In genomic region chr9:73116030-73116429, GRCh38 we compare ENCODE assay signal across 10 cellular contexts. TPM values are rescaled to one million over a fixed set of nuclear protein-coding genes. Genes with fewer than 3 reads are reported as not detected.
DNase-seq lines count a peak whose midpoint lies in the region; ATAC-seq and TF ChIP-seq lines count a peak whose summit lies in the region.
"Had no signal": no experiment of that assay in that cellular context is flagged by ENCODE, and none has a peak within 500 bp of the region (broad histone marks: within the 10 kb centered on the region; RNA-seq: fewer than 3 reads in every experiment).

No MANE protein-coding gene starts in this region.

- no peaks in the 10 kb centered on the region for H3K9me3 ChIP-seq in OCI-LY3 (ENCODE audit: insufficient read depth, low read length)
- no peaks in the 10 kb centered on the region for H3K9me3 ChIP-seq in fibroblast of lung (ENCODE audit: control insufficient read depth, insufficient read depth, low read depth, low read length)
- H3K9me3 ChIP-seq in sigmoid colon: no peaks in the 10 kb centered on the region

- ATAC-seq in GM21381 (IDR thresholded peaks at IDR 0.05; ENCODE audit: unreplicated experiment): peak; percentile 49
- ATAC-seq: sciatic nerve had no signal

- no peaks in the 10 kb centered on the region for H3K27me3 ChIP-seq in ACC112 (ENCODE audit: insufficient read depth, low read length)
- H3K27me3 ChIP-seq in OCI-LY3 (ENCODE audit: low read depth, low read length): no peaks in the 10 kb centered on the region
- no peaks in the 10 kb centered on the region for H3K27me3 ChIP-seq in fibroblast of lung (ENCODE audit: control insufficient read depth, insufficient read depth, low read length)
- H3K27me3 ChIP-seq in sigmoid colon: no peaks in the 10 kb centered on the region

- no peaks in the 10 kb centered on the region for H3K79me2 ChIP-seq in ACC112 (ENCODE audit: control insufficient read depth, insufficient read depth, low read length, unreplicated experiment)
- no peaks in the 10 kb centered on the region for H3K79me2 ChIP-seq in OCI-LY3 (ENCODE audit: low read length)
- no peaks in the 10 kb centered on the region for H3K79me2 ChIP-seq in fibroblast of lung (ENCODE audit: control insufficient read depth, insufficient read depth, low read length)

- H3K36me3 ChIP-seq in ACC112 (ENCODE audit: insufficient read depth, low read length) (no peaks in the 10 kb centered on the region), OCI-LY3 (replicated peaks; ENCODE audit: low read depth, low read length) (no peaks in the 10 kb centered on the region), fibroblast of lung (ENCODE audit: control insufficient read depth, insufficient read depth, low read length) (no peaks in the 10 kb centered on the region), sigmoid colon (no peaks in the 10 kb centered on the region)

- intact Hi-C loops in sigmoid colon (cut with DNase I): no loop called here

- no peak for TF ChIP-seq EP300 in sigmoid colon (IDR thresholded peaks at IDR 0.05)

- 0 out of 2 replicates have a peak overlapping the region, but pooled peaks have one; percentile 6 for H3K4me3 ChIP-seq in ACC112 (ENCODE audit: low read depth, low read length)
- no peak overlapping the region for H3K4me3 ChIP-seq in OCI-LY3 (ENCODE audit: low read length)
- H3K4me3 ChIP-seq in fibroblast of lung (replicated peaks in 1 of 4; ENCODE audit: control extremely low read depth in 1 of 4, insufficient read depth in 1 of 4, low read depth in 3 of 4, low read length in 4 of 4): no peak overlapping the region
- no peak overlapping the region for H3K4me3 ChIP-seq in sigmoid colon

- 69 to 77% methylated on average over 1 of the region's 1 CpG for WGBS in sigmoid colon, 2 donors

- H3K27ac ChIP-seq in ACC112 (ENCODE audit: low read depth, low read length) (peak overlapping the region; percentile 53), OCI-LY3 (ENCODE audit: low read length) (no peak overlapping the region), fibroblast of lung (ENCODE audit: insufficient read depth, low read length) (no peak overlapping the region), sigmoid colon (no peak overlapping the region)

- H4K20me1 ChIP-seq in OCI-LY3 (ENCODE audit: insufficient read depth, low read length) (no peaks in the 10 kb centered on the region), fibroblast of lung (ENCODE audit: control insufficient read depth, extremely low read depth, insufficient read depth, low read length) (no peaks in the 10 kb centered on the region)

- H3K4me1 ChIP-seq in ACC112 (ENCODE audit: control insufficient read depth, insufficient read depth, low read length, unreplicated experiment) (peaks cover 34% of the 10 kb centered on the region), OCI-LY3 (ENCODE audit: low read length) (peaks cover 10% of the 10 kb centered on the region), fibroblast of lung (ENCODE audit: control insufficient read depth, extremely low read depth, insufficient read depth, low read length) (peaks cover 2% of the 10 kb centered on the region), sigmoid colon (peaks cover 0 to 6% (median 3%) of the 10 kb centered on the region in 4 donors)

- TF ChIP-seq POLR2A in sigmoid colon (IDR thresholded peaks at IDR 0.05): no peak

- DNase-seq in fibroblast of lung (ENCODE audit: low read depth in 2 of 2): peak; percentile 84 to 89
- DNase-seq in sigmoid colon: no peak
- DNase-seq in NCI-H187 (lab: John Stamatoyannopoulos, UW): no peak
- no peak for DNase-seq in CD1c-positive myeloid dendritic cell (ENCODE audit: extremely low spot score)
- no peak for DNase-seq in UCSD-AML1 (lab: John Stamatoyannopoulos, UW; ENCODE audit: unreplicated experiment)
- DNase-seq: anterior cingulate cortex had no signal

- peak overlapping the region; percentile 27 for H3K4me2 ChIP-seq in OCI-LY3 (ENCODE audit: low read length)
- no peak overlapping the region for H3K4me2 ChIP-seq in fibroblast of lung (ENCODE audit: extremely low read depth, insufficient read depth, low read length)

- peak overlapping the region; percentile 47 for H2AFZ ChIP-seq in ACC112 (ENCODE audit: low read length, unreplicated experiment)
- no peak overlapping the region for H2AFZ ChIP-seq in OCI-LY3 (ENCODE audit: low read depth, low read length)
- H2AFZ ChIP-seq in fibroblast of lung (ENCODE audit: low read length): no peak overlapping the region

- H3K9ac ChIP-seq in OCI-LY3 (ENCODE audit: low read length) (no peak overlapping the region), fibroblast of lung (ENCODE audit: insufficient read depth, low read length) (no peak overlapping the region)

- TF ChIP-seq CTCF in OCI-LY3 (IDR thresholded peaks at IDR 0.05; ENCODE audit: low read depth, low read length) (no peak), fibroblast of lung (conservative IDR thresholded peaks at IDR 0.05 in 1 of 2, IDR thresholded peaks at IDR 0.05 in 1 of 2; ENCODE audit: low read depth in 1 of 2, low read length in 2 of 2) (no peak), sigmoid colon (IDR thresholded peaks at IDR 0.05) (no peak)

RNA-seq across cellular contexts. Expression of gene ANXA1, which starts 35.6 kb away (rescaled TPM):
- total RNA-seq in fibroblast of lung (578 and 966 TPM in 2 replicates), sigmoid colon (100 to 1,000 TPM; 135 to 214 (median 170) TPM)
- polyA plus RNA-seq in fibroblast of lung (817 and 860 TPM in 2 replicates), sigmoid colon (100 to 1,000 TPM in 1 of 3 donors, 10 to 100 TPM in 2; 52.5 to 132 (median 75.2) TPM)
- 500 and 603 TPM in 2 replicates for polyA plus RNA-seq in fibroblast of lung (2012)
- 42.9 and 82.4 TPM in 2 replicates for polyA minus RNA-seq in fibroblast of lung (ENCODE audit: low replicate concordance)

Comparison
In these comparisons a context has a peak if more than half of its experiments do, and no peak if none do; other contexts are left out.
1. DNase-seq: peak in fibroblast of lung (2 of 2); none in sigmoid colon (single experiment), NCI-H187 (0 of 2), CD1c-positive myeloid dendritic cell (single experiment) and UCSD-AML1 (single experiment).